Comparison of ENCODE assay signal across 10 cellular contexts in the genomic region with DNA sequence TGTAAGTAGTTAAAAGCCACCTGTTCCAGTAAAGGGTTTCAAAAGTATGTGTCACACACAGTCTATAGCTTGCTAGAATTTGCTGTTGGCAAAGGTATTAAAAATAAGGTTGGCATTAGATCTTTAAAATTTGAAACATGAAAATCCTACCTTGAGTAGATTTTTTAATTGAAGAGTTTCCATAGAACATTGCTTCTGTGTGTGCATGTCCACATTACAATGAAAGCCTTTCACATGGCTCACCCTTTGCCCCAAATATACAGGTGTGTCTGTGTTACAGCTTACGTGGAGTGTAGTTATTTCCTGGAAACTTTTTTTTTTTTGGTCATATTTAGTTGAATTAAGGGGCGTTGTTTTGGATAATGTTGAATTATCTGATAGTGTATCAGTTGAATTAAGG. TPM values are rescaled to one million over a fixed set of nuclear protein-coding genes. Genes with fewer than 3 reads are reported as not detected.
A peak's percentile ranks its signal among the peaks of the same experiment; 100 is the strongest.
DNase-seq lines count a peak whose midpoint lies in the region; TF ChIP-seq lines count a peak whose summit lies in the region.
"Had no signal": no experiment of that assay in that cellular context is flagged by ENCODE, and none has a peak within 500 bp of the region (broad histone marks: within the 10 kb centered on the region; RNA-seq: fewer than 3 reads in every experiment).

No MANE protein-coding gene starts in this region.

- peak overlapping the region; percentile 92 for H3K27ac Mint-ChIP-seq in Calu3 (ENCODE audit: unreplicated experiment)

- peaks cover 50% of the 10 kb centered on the region for H3K36me3 Mint-ChIP-seq in Calu3 (ENCODE audit: insufficient read depth, unreplicated experiment)

- H3K9me3 Mint-ChIP-seq in Calu3 (ENCODE audit: low read depth, unreplicated experiment), result peaks cover 2% of the 10 kb centered on the region

- H3K27ac ChIP-seq in OCI-LY3 (ENCODE audit: low read length), result no peak overlapping the region

- H3K4me3 ChIP-seq in OCI-LY3 (ENCODE audit: low read length) (peak overlapping the region; percentile 83), epithelial cell of proximal tubule (ENCODE audit: low read depth, low read length) (peak overlapping the region; percentile 63), neuron (ENCODE audit: low read length) (peak overlapping the region; percentile 93)

- peaks cover 48% of the 10 kb centered on the region for H4K20me1 ChIP-seq in OCI-LY3 (ENCODE audit: insufficient read depth, low read length)

- H3K4me2 ChIP-seq in OCI-LY3 (ENCODE audit: low read length), result peak overlapping the region; percentile 83

- H3K27me3 ChIP-seq in OCI-LY3 (ENCODE audit: low read depth, low read length) (no peaks in the 10 kb centered on the region), neuron (ENCODE audit: insufficient read depth, low read length) (no peaks in the 10 kb centered on the region)

- DNase-seq in Calu3 (peak; percentile 49), epithelial cell of proximal tubule (ENCODE audit: low read depth) (no peak), RPMI8226 (no peak), G401 (ENCODE audit: low spot score) (no peak), SIG-M5 treated with dmso at 0.1 percent for 504 hours (lab: John Stamatoyannopoulos, UW; ENCODE audit: unreplicated experiment) (no peak), OCI-M1 (lab: John Stamatoyannopoulos, UW) (no peak)
- DNase-seq: activated CD4-positive, CD25-positive, alpha-beta regulatory T cell treated with anti-CD3 and anti-CD28 coated beads, Interleukin-2, amount 50 U/mL, for 72 hours; KG1 had no signal

- peak overlapping the region; percentile 85 for H3K9ac ChIP-seq in OCI-LY3 (ENCODE audit: low read length)

- CTCF ChIA-PET in Calu3 (lab: Charles Lee), result interaction anchor here (0.6 to 4.4 kb wide), 9 partner anchors 12 to 233 kb away, joined by 3 to 26 read pairs (median 10); no protein-coding TSS in a partner anchor

- H3K36me3 ChIP-seq in OCI-LY3 (replicated peaks; ENCODE audit: low read depth, low read length), result peaks cover 21% of the 10 kb centered on the region
- H3K36me3 ChIP-seq in neuron (ENCODE audit: insufficient read depth, low read length), result no peaks in the 10 kb centered on the region

- peaks cover 18% of the 10 kb centered on the region for H3K4me1 ChIP-seq in OCI-LY3 (ENCODE audit: low read length)
- H3K4me1 ChIP-seq in neuron (ENCODE audit: insufficient read depth, low read length), result peaks cover 21% of the 10 kb centered on the region

- H3K27me3 Mint-ChIP-seq in Calu3 (ENCODE audit: unreplicated experiment), result no peaks in the 10 kb centered on the region

- H3K9me3 ChIP-seq in OCI-LY3 (ENCODE audit: insufficient read depth, low read length), result no peaks in the 10 kb centered on the region
- H3K9me3 ChIP-seq in neuron (ENCODE audit: low read length), result peaks cover 5% of the 10 kb centered on the region

- in situ Hi-C loops in G401 (cut with HindIII; ENCODE audit: low sequenced_read_pairs), result no loop called here

- H3K4me3 Mint-ChIP-seq in Calu3 (ENCODE audit: low read depth, unreplicated experiment), result peak overlapping the region; percentile 91

- TF ChIP-seq CTCF in Calu3 (IDR thresholded peaks at IDR 0.05; ENCODE audit: unreplicated experiment), result no peak
- TF ChIP-seq CTCF in OCI-LY3 (IDR thresholded peaks at IDR 0.05; ENCODE audit: low read depth, low read length), result no peak
- TF ChIP-seq CTCF in epithelial cell of proximal tubule (conservative IDR thresholded peaks at IDR 0.05; ENCODE audit: low read depth, low read length), result no peak

- H2AFZ ChIP-seq in OCI-LY3 (ENCODE audit: low read depth, low read length) (no peak overlapping the region), neuron (ENCODE audit: low read depth, low read length) (no peak overlapping the region)

- BruUV-seq in Calu3 (replicated peaks; lab: Mats Ljungman, UMichigan), result no TSS peak

- intact Hi-C loops in Calu3 (cut with micrococcal nuclease; ENCODE audit: unreplicated experiment), result loop anchor here (1.0 to 10.0 kb wide), 6 partner anchors 37 to 240 kb away; no protein-coding TSS in a partner anchor

- H3K4me1 Mint-ChIP-seq in Calu3 (ENCODE audit: low read depth, unreplicated experiment), result peaks cover 45% of the 10 kb centered on the region

- peaks cover 69% of the 10 kb centered on the region for H3K79me2 ChIP-seq in OCI-LY3 (ENCODE audit: low read length)

RNA-seq across cellular contexts. Expression of a gene that starts 2.2 kb away (rescaled TPM):
- total RNA-seq in Calu3 (2022), result 69.4 and 69.7 TPM in 2 replicates
- 4.5 and 5.7 TPM in 2 replicates for total RNA-seq in epithelial cell of proximal tubule
- total RNA-seq in G401 (2014; rRNA removed; shearing (Covaris generic)), result 0.07 TPM in 1 of 2 replicates, not detected in the other

Comparison
In these comparisons a context has a peak if more than half of its experiments do, and no peak if none do; other contexts are left out.
1. RNA of a gene that starts 2.2 kb away (total RNA-seq): 69.4 to 69.7 TPM in Calu3; 4.5 to 5.7 TPM in epithelial cell of proximal tubule and 0.07 TPM in G401; every median in the first group is over 10 times any median in the second.
2. Peak in every context shown above with its lines, with median percentiles within 50 percentile points of each other: H3K4me3 ChIP-seq.